In the genomic region with DNA sequence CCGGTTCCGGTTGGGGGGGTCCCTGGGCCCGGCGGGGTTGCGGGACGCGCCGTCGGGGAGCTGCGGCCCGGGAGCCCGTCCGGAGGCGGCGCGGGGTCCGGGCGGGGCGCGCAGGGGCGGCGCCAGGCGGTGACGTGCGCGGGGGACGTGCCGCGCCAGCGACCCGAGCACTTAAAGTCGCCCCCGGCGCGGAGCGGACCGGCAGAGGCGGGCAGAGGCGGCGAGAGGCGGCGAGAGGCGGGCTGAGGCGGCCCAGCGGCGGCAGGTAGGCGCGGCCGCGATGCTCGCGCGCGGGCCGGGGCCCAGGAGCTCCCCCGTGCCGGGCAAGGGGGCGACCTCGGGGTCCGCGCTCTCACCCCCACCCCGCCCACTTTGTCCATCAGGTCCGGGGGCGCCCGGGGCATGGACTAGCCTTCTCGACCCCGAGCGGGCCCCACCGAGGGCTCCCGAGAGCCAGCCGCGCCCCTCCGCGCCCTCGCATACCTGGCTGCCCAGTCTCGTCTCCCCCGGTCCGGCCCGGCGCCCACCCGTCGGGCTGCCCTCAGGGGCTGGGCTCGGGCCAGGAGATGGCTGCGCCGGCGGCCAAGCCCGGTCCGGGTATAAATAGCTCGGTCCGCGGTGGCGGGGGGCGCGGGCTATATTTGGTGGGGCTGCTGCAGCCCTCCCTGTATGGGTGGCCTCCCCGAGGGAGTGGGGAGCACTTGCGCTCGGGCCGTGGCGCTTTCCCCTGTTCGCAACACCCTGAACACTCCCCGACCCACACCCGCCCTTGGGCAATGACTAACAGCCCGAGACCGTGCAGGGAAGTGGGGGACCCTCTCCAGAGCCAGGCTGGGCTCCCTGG, we compare ENCODE assay signal across 8 cellular contexts. TPM values are rescaled to one million over a fixed set of nuclear protein-coding genes. Genes with fewer than 3 reads are reported as not detected.
A peak's percentile ranks its signal among the peaks of the same experiment; 100 is the strongest.
DNase-seq lines count a peak whose midpoint lies in the region; TF ChIP-seq lines count a peak whose summit lies in the region.

A gene (plus strand): TSS at position 201 of the 844 bp plus-strand sequence. CDS start 6,967 bp downstream, outside the sequence.

- DNase-seq in GM06990 (ENCODE audit: extremely low read depth, insufficient read length) = peak; percentile 86
- DNase-seq in H4 (ENCODE audit: low spot score) = no peak
- DNase-seq in NCI-H1105 (lab: John Stamatoyannopoulos, UW) = peak; percentile 22
- DNase-seq in epidermal melanocyte (ENCODE audit: insufficient read length, low spot score) = peak; percentile 90
- no peak for DNase-seq in mucosa of gallbladder (ENCODE audit: low spot score)
- DNase-seq in OCI-M2 (lab: John Stamatoyannopoulos, UW; ENCODE audit: unreplicated experiment) = no peak

- POLR2A ChIA-PET in activated CD8-positive, alpha-beta memory T cell treated with anti-CD3 and anti-CD28 coated beads for 36 hours (lab: Charles Lee) = interaction anchor here (0.7 to 2.5 kb wide), 9 partner anchors 9 to 88 kb away, joined by 3 to 11 read pairs (median 5); a partner anchor contains a TSS

- no peaks in the 10 kb centered on the region for H3K27me3 ChIP-seq in GM06990 (replicated peaks; ENCODE audit: control insufficient read depth, insufficient read depth, low read length)

- peak within 1 kb of the TSS; percentile 44 for H3K27ac ChIP-seq in temporal lobe (ENCODE audit: low read depth, low read length)

- peak within 1 kb of the TSS; percentile 76 for H3K4me3 ChIP-seq in GM06990 (replicated peaks; ENCODE audit: low read depth, low read length)

- CTCF ChIA-PET in activated CD8-positive, alpha-beta memory T cell treated with anti-CD3 and anti-CD28 coated beads for 36 hours (lab: Charles Lee) = interaction anchor here (0.6 to 1.5 kb wide), 5 partner anchors 13 to 518 kb away, joined by 3 to 6 read pairs (median 4); no protein-coding TSS in a partner anchor

- H3K36me3 ChIP-seq in GM06990 (ENCODE audit: control insufficient read depth, insufficient read depth, low read length) = no peaks in the 10 kb centered on the region

- no peak for TF ChIP-seq CTCF in GM06990 (IDR thresholded peaks at IDR 0.05; ENCODE audit: insufficient read depth, low read length, poor library complexity, severe bottlenecking)

RNA-seq across cellular contexts. Expression of the gene that starts here (rescaled TPM):
- total RNA-seq in H4 (2014; rRNA removed; shearing (Covaris generic)) = 22.2 and 30.0 TPM in 2 replicates
- 100 to 1,000 TPM; 115 to 130 TPM for total RNA-seq in activated CD8-positive, alpha-beta memory T cell treated with anti-CD3 and anti-CD28 coated beads for 36 hours
- total RNA-seq in mucosa of gallbladder (95.7 TPM), temporal lobe (2.5 TPM)

Comparison
In these comparisons a context has a peak if more than half of its experiments do, and no peak if none do; other contexts are left out.
1. DNase-seq: peak in GM06990 (single experiment), NCI-H1105 (single experiment) and epidermal melanocyte (single experiment); none in H4 (single experiment), mucosa of gallbladder (single experiment) and OCI-M2 (single experiment).